In genomic region chr22:25488244-25489020, GRCh38 we compare ENCODE assay signal across 8 cellular contexts.
DNase-seq lines count a peak whose midpoint lies in the region; ATAC-seq and TF ChIP-seq lines count a peak whose summit lies in the region.

No MANE protein-coding gene starts in this region.

- no peak overlapping the region for H3K9ac ChIP-seq in KMS-11

- no peaks in the 10 kb centered on the region for H4K20me1 ChIP-seq in KMS-11 (ENCODE audit: insufficient read depth)
- no peaks in the 10 kb centered on the region for H4K20me1 ChIP-seq in hepatocyte (ENCODE audit: insufficient read depth, poor library complexity, severe bottlenecking)

- H3K4me1 Mint-ChIP-seq in activated CD8-positive, alpha-beta memory T cell treated with anti-CD3 and anti-CD28 coated beads, Interleukin-2, amount 10 ng/mL, durations not matched to agents 7 days and 5 days, result peaks cover 49% of the 10 kb centered on the region

- CTCF ChIA-PET in activated CD8-positive, alpha-beta memory T cell treated with anti-CD3 and anti-CD28 coated beads, Interleukin-2, amount 10 ng/mL, durations not matched to agents 7 days and 5 days (lab: Charles Lee), result no interaction called here

- no peaks in the 10 kb centered on the region for H3K79me2 ChIP-seq in KMS-11 (ENCODE audit: insufficient read depth, low read depth)
- no peaks in the 10 kb centered on the region for H3K79me2 ChIP-seq in hepatocyte

- DNase-seq in AG08396 (ENCODE audit: low spot score) (peak; percentile 54), hepatocyte (ENCODE audit: low spot score) (peak; percentile 52)
- DNase-seq in activated CD8-positive, alpha-beta memory T cell treated with anti-CD3 and anti-CD28 coated beads, Interleukin-2, amount 10 ng/mL, durations not matched to agents 7 days and 5 days, result peak; percentile 44
- DNase-seq in stimulated activated CD8-positive, alpha-beta memory T cell treated with anti-CD3 and anti-CD28 coated beads, Interleukin-2, amount 100 ng/mL, for 48 hours (ENCODE audit: low read depth in 2 of 2), result peak; percentile 57 to 63

- H3K36me3 ChIP-seq in KMS-11 (ENCODE audit: insufficient read depth), result no peaks in the 10 kb centered on the region
- H3K36me3 ChIP-seq in hepatocyte (replicated peaks; ENCODE audit: insufficient read depth, low read depth), result no peaks in the 10 kb centered on the region

- H3K27ac ChIP-seq in KMS-11 (peak overlapping the region; percentile 13; the same call in 1 of the 2 replicates), hepatocyte (no peak overlapping the region)

- no peak overlapping the region for H3K4me3 Mint-ChIP-seq in activated CD8-positive, alpha-beta memory T cell treated with anti-CD3 and anti-CD28 coated beads, Interleukin-2, amount 10 ng/mL, durations not matched to agents 7 days and 5 days

- H3K4me1 ChIP-seq in KMS-11 (ENCODE audit: low read depth, poor library complexity, severe bottlenecking), result peaks cover 49% of the 10 kb centered on the region
- peaks cover 3% of the 10 kb centered on the region for H3K4me1 ChIP-seq in hepatocyte (ENCODE audit: insufficient read depth)

- H3K9me3 Mint-ChIP-seq in activated CD8-positive, alpha-beta memory T cell treated with anti-CD3 and anti-CD28 coated beads, Interleukin-2, amount 10 ng/mL, durations not matched to agents 7 days and 5 days (ENCODE audit: low read depth), result no peaks in the 10 kb centered on the region

- H2AFZ ChIP-seq in KMS-11 (ENCODE audit: low read depth) (no peak overlapping the region), hepatocyte (no peak overlapping the region)

- no peak overlapping the region for H3K27ac Mint-ChIP-seq in activated CD8-positive, alpha-beta memory T cell treated with anti-CD3 and anti-CD28 coated beads, Interleukin-2, amount 10 ng/mL, durations not matched to agents 7 days and 5 days

- H3K4me2 ChIP-seq in KMS-11 (peak overlapping the region; percentile 34; the same call in 1 of the 2 replicates), hepatocyte (no peak overlapping the region)

- H3K9me3 ChIP-seq in hepatocyte (ENCODE audit: low read depth), result no peaks in the 10 kb centered on the region

- H3K27me3 ChIP-seq in KMS-11 (ENCODE audit: insufficient read depth, low read depth), result no peaks in the 10 kb centered on the region
- no peaks in the 10 kb centered on the region for H3K27me3 ChIP-seq in hepatocyte

- peaks cover 38% of the 10 kb centered on the region for H3K36me3 Mint-ChIP-seq in activated CD8-positive, alpha-beta memory T cell treated with anti-CD3 and anti-CD28 coated beads, Interleukin-2, amount 10 ng/mL, durations not matched to agents 7 days and 5 days

- no peaks in the 10 kb centered on the region for H3K9me2 ChIP-seq in hepatocyte (replicated peaks; ENCODE audit: insufficient read depth)

- H3K27me3 Mint-ChIP-seq in activated CD8-positive, alpha-beta memory T cell treated with anti-CD3 and anti-CD28 coated beads, Interleukin-2, amount 10 ng/mL, durations not matched to agents 7 days and 5 days, result no peaks in the 10 kb centered on the region

- H3K4me3 ChIP-seq in KMS-11 (IDR thresholded peaks at IDR 0.05; ENCODE audit: insufficient read depth, low read depth, low read length) (no peak overlapping the region), hepatocyte (no peak overlapping the region)

- ATAC-seq in activated CD8-positive, alpha-beta memory T cell treated with anti-CD3 and anti-CD28 coated beads, Interleukin-2, amount 10 ng/mL, durations not matched to agents 7 days and 5 days, result peak; percentile 24
- ATAC-seq in GM18909 (IDR thresholded peaks at IDR 0.05; ENCODE audit: poor library complexity, unreplicated experiment), result no peak
- no peak for ATAC-seq in GM18907 (IDR thresholded peaks at IDR 0.05; ENCODE audit: unreplicated experiment)
- ATAC-seq in HG02840 (IDR thresholded peaks at IDR 0.05; ENCODE audit: low FRiP score, unreplicated experiment), result no peak

- WGBS in hepatocyte (ENCODE audit: low lambda C conversion rate, missing lambda C conversion rate), result 35% methylated on average over 3 of the region's 3 CpGs

- TF ChIP-seq CTCF in KMS-11 (conservative IDR thresholded peaks at IDR 0.05; ENCODE audit: low read depth, low read length) (no peak), hepatocyte (IDR thresholded peaks at IDR 0.05; ENCODE audit: poor library complexity) (no peak)
